ENCODE assay signal across 8 cellular contexts in genomic region chr15:22744734-22745466, GRCh38. TPM values are rescaled to one million over a fixed set of nuclear protein-coding genes. Genes with fewer than 3 reads are reported as not detected.
DNase-seq lines count a peak whose midpoint lies in the region; ATAC-seq, FAIRE-seq and TF ChIP-seq lines count a peak whose summit lies in the region.
"Not testable (repeated sequence)": the region's sequence is repeated elsewhere in the genome, so short reads cannot be mapped to it uniquely, and the experiment has no call there.

No MANE protein-coding gene starts in this region.

- not testable (repeated sequence) for BruUV-seq in K562 (replicated peaks; lab: Mats Ljungman, UMichigan); HepG2 (replicated peaks; lab: Mats Ljungman, UMichigan)

- TF ChIP-seq CTCF in RWPE2 (IDR thresholded peaks at IDR 0.05; ENCODE audit: poor library complexity, severe bottlenecking); K562 (IDR thresholded peaks at IDR 0.05 in 2 of 3, conservative IDR thresholded peaks at IDR 0.05 in 1 of 3; ENCODE audit: insufficient read depth in 2 of 3, low read depth in 1 of 3, low read length in 3 of 3); HepG2 (CRISPR knock-in tag; IDR thresholded peaks at IDR 0.05): not testable (repeated sequence)

- not testable (repeated sequence) for H3K4me3 ChIP-seq in ACC112 (ENCODE audit: low read depth, low read length); RWPE2 (ENCODE audit: severe bottlenecking); K562; HepG2 (replicated peaks in 1 of 3; ENCODE audit: insufficient read depth in 1 of 3, low read depth in 2 of 3, low read length in 3 of 3)

- H2AFZ ChIP-seq in ACC112 (ENCODE audit: low read length, unreplicated experiment) (peak overlapping the region; percentile 68), K562 (ENCODE audit: low read depth, low read length) (peak overlapping the region; percentile 80)
- H2AFZ ChIP-seq in HepG2 (ENCODE audit: low read length) = not testable (repeated sequence)

- TF ChIP-seq RAD21 in K562 (CRISPR knock-in tag; conservative IDR thresholded peaks at IDR 0.05 in 1 of 2, IDR thresholded peaks at IDR 0.05 in 1 of 2); HepG2 (CRISPR knock-in tag; IDR thresholded peaks at IDR 0.05): not testable (repeated sequence)

- not testable (repeated sequence) for TF ChIP-seq EP300 in K562 (IDR thresholded peaks at IDR 0.05; ENCODE audit: low read length); HepG2 (IDR thresholded peaks at IDR 0.05; ENCODE audit: low read depth in 2 of 2, low read length in 2 of 2); HepG2 (CRISPR knock-in tag; IDR thresholded peaks at IDR 0.05; ENCODE audit: borderline replicate concordance)

- in situ Hi-C loops in K562 (cut with MboI); HepG2 (cut with HindIII; ENCODE audit: extremely low pct_ligation_motif_present, low pct_unique_long_range_greater_than_20kb): not testable (repeated sequence)

- H3K9me3 Mint-ChIP-seq in activated T-cell treated with anti-CD3 and anti-CD28 coated beads, Interleukin-2, amount 50 U/mL, for 72 hours = not testable (repeated sequence)

- H3K9me3 ChIP-seq in RWPE2 (ENCODE audit: severe bottlenecking); K562 (replicated peaks; ENCODE audit: control insufficient read depth, insufficient read depth, low read depth, low read length); HepG2 (ENCODE audit: low read length): not testable (repeated sequence)

- H3K27ac Mint-ChIP-seq in activated T-cell treated with anti-CD3 and anti-CD28 coated beads, Interleukin-2, amount 50 U/mL, for 72 hours = not testable (repeated sequence)

- CTCF ChIA-PET in K562 (lab: Yijun Ruan, JAX; ENCODE audit: low intra/inter-chr PET ratio); HepG2 (lab: Yijun Ruan, JAX; ENCODE audit: low intra/inter-chr PET ratio, low total read pairs): not testable (repeated sequence)

- H3K79me2 ChIP-seq in ACC112 (ENCODE audit: control insufficient read depth, insufficient read depth, low read length, unreplicated experiment); K562 (ENCODE audit: control insufficient read depth, insufficient read depth, low read length); HepG2 (ENCODE audit: insufficient read depth, low read length): not testable (repeated sequence)

- H3K27ac ChIP-seq in ACC112 (ENCODE audit: low read depth, low read length) (peak overlapping the region; percentile 45; the same call in 1 of the 2 replicates), RWPE2 (ENCODE audit: poor library complexity, severe bottlenecking) (peak overlapping the region; percentile 57), epithelial cell of prostate (peak overlapping the region; percentile 76)
- not testable (repeated sequence) for H3K27ac ChIP-seq in K562 (ENCODE audit: extremely low read depth, low read depth, low read length); HepG2 (ENCODE audit: extremely low read length, insufficient read depth, low read length)

- H3K27me3 ChIP-seq in ACC112 (ENCODE audit: insufficient read depth, low read length); RWPE2 (ENCODE audit: insufficient read depth, poor library complexity, severe bottlenecking); K562 (ENCODE audit: control insufficient read depth in 2 of 2, insufficient read depth in 2 of 2, low read length in 2 of 2); HepG2 (ENCODE audit: control insufficient read depth in 1 of 2, insufficient read depth in 2 of 2, low read length in 2 of 2): not testable (repeated sequence)

- H3K36me3 Mint-ChIP-seq in activated T-cell treated with anti-CD3 and anti-CD28 coated beads, Interleukin-2, amount 50 U/mL, for 72 hours (ENCODE audit: insufficient read depth in 2 of 2) = not testable (repeated sequence)

- H4K20me1 ChIP-seq in K562 (replicated peaks; ENCODE audit: control insufficient read depth, insufficient read depth, low read length); HepG2 (ENCODE audit: insufficient read depth, low read length): not testable (repeated sequence)

- 10% methylated on average over 4 of the region's 13 CpGs for WGBS in K562 (ENCODE audit: insufficient coverage, low coverage, missing lambda C conversion rate)
- WGBS in HepG2 (ENCODE audit: low lambda C conversion rate) = 44% methylated on average over 7 of the region's 13 CpGs

- ATAC-seq in RWPE2 (ENCODE audit: low read depth) (peak; percentile 85), K562 (peak; percentile 93), HepG2 (peak; percentile 74)
- ATAC-seq in activated T-cell treated with anti-CD3 and anti-CD28 coated beads, Interleukin-2, amount 50 U/mL, for 72 hours (replicated peaks in 1 of 2) = peak; percentile 65 to 79
- ATAC-seq in stimulated activated naive CD8-positive, alpha-beta T cell treated with anti-CD3 and anti-CD28 coated beads, Interleukin-15, Interleukin-2, amounts not matched to agents 100 U/mL and 50 U/mL, for 24 hours = peak; percentile 57

- H3K4me3 Mint-ChIP-seq in activated T-cell treated with anti-CD3 and anti-CD28 coated beads, Interleukin-2, amount 50 U/mL, for 72 hours = peak overlapping the region; percentile 7 to 10

- TF ChIP-seq POLR2A in K562 (conservative IDR thresholded peaks at IDR 0.05); HepG2 (IDR thresholded peaks at IDR 0.05; ENCODE audit: insufficient read depth in 1 of 2, low read depth in 2 of 2, low read length in 2 of 2): not testable (repeated sequence)

- H3K9ac ChIP-seq in K562 (ENCODE audit: insufficient read depth in 1 of 2, low read depth in 2 of 2, low read length in 2 of 2); HepG2 (ENCODE audit: insufficient read depth, low read depth, low read length): not testable (repeated sequence)

- peaks cover 13% of the 10 kb centered on the region for H3K4me1 Mint-ChIP-seq in activated T-cell treated with anti-CD3 and anti-CD28 coated beads, Interleukin-2, amount 50 U/mL, for 72 hours (ENCODE audit: low read depth)

- intact Hi-C loops in K562 (cut with micrococcal nuclease); HepG2 (cut with micrococcal nuclease; ENCODE audit: unreplicated experiment): not testable (repeated sequence)

- H3K4me1 ChIP-seq in ACC112 (ENCODE audit: control insufficient read depth, insufficient read depth, low read length, unreplicated experiment); RWPE2 (ENCODE audit: insufficient read depth, poor library complexity, severe bottlenecking); K562 (replicated peaks in 1 of 2; ENCODE audit: control insufficient read depth in 2 of 2, insufficient read depth in 2 of 2, low read length in 2 of 2); HepG2 (ENCODE audit: insufficient read depth, low read length): not testable (repeated sequence)

- POLR2A ChIA-PET in K562 (lab: Yijun Ruan, JAX); HepG2 (lab: Yijun Ruan, JAX): not testable (repeated sequence)

- FAIRE-seq in K562 (lab: Jason Lieb, UNC); HepG2 (lab: Jason Lieb, UNC): not testable (repeated sequence)

- H3K9me1 ChIP-seq in K562 (ENCODE audit: control insufficient read depth, insufficient read depth, low read length) = not testable (repeated sequence)

- peaks cover 12% of the 10 kb centered on the region for H3K27me3 Mint-ChIP-seq in activated T-cell treated with anti-CD3 and anti-CD28 coated beads, Interleukin-2, amount 50 U/mL, for 72 hours (ENCODE audit: low read depth)

- peak overlapping the region; percentile 37 for H3K4me2 ChIP-seq in K562 (ENCODE audit: insufficient read depth, low read length)
- not testable (repeated sequence) for H3K4me2 ChIP-seq in HepG2 (ENCODE audit: low read depth, low read length)

- DNase-seq in HT1080 (ENCODE audit: low read depth) (peak; percentile 40), K562 (ENCODE audit: extremely low read depth in 1 of 4, low spot score in 3 of 4) (peak in 1 of 4 experiments; percentile 4)
- not testable (repeated sequence) for DNase-seq in RWPE2 (ENCODE audit: low spot score); activated T-cell treated with anti-CD3 and anti-CD28 coated beads, Interleukin-2, amount 50 U/mL, for 72 hours; epithelial cell of prostate (ENCODE audit: low read depth, low spot score); HepG2 (ENCODE audit: low spot score); stimulated activated naive CD8-positive, alpha-beta T cell treated with anti-CD3 and anti-CD28 coated beads, Interleukin-15, Interleukin-2, amounts not matched to agents 100 U/mL and 50 U/mL, for 24 hours

- H3K36me3 ChIP-seq in ACC112 (ENCODE audit: insufficient read depth, low read length); RWPE2 (ENCODE audit: low read depth); K562 (ENCODE audit: control insufficient read depth, insufficient read depth, low read length); HepG2 (replicated peaks in 1 of 2; ENCODE audit: control insufficient read depth in 1 of 2, insufficient read depth in 2 of 2, low read length in 2 of 2): not testable (repeated sequence)

RNA-seq across cellular contexts. Expression of gene NIPA1, which starts 41.5 kb away (rescaled TPM):
- total RNA-seq in HT1080 (2014; rRNA removed; shearing (Covaris generic)) = 14.1 and 17.3 TPM in 2 replicates
- 14.5 and 17.2 TPM in 2 replicates for polyA plus RNA-seq in HT1080 (2015; cell fraction: cytosol; rRNA removed)
- 17.0 and 18.7 TPM in 2 replicates for polyA plus RNA-seq in HT1080 (2015; cell fraction: nucleus; rRNA removed)
- 10 to 100 TPM; 16.2 to 18.8 TPM for total RNA-seq in activated T-cell treated with anti-CD3 and anti-CD28 coated beads, Interleukin-2, amount 50 U/mL, for 72 hours
- total RNA-seq in K562 (2011; cell fraction: chromatin; rRNA removed; ENCODE audit: low replicate concordance) = 31.7 and 51.8 TPM in 2 replicates
- 25.7 and 35.3 TPM in 2 replicates for total RNA-seq in K562 (2011; cell fraction: nucleolus; rRNA removed)
- total RNA-seq in K562 (2011; cell fraction: nucleoplasm; rRNA removed) = 44.9 and 73.9 TPM in 2 replicates
- total RNA-seq in K562 (2014; rRNA removed) (10.5 and 12.3 TPM in 2 replicates), K562 (2014; rRNA removed; fragmentation: Illumina TruSeq; extraction: Trizol) (12.0 and 12.4 TPM in 2 replicates), K562 (2015; rRNA removed; fragmentation: Illumina TruSeq; extraction: Trizol) (11.6 and 12.3 TPM in 2 replicates), K562 (2021) (20.9 and 21.0 TPM in 2 replicates), HepG2 (2016; rRNA removed; fragmentation: Illumina TruSeq; extraction: Trizol) (13.2 and 14.8 TPM in 2 replicates)
- polyA plus RNA-seq in K562 (2011; rRNA removed) (25.7 and 28.5 TPM in 2 replicates), K562 (2014; fragmentation: Illumina TruSeq; extraction: Trizol) (13.3 and 14.9 TPM in 2 replicates), K562 (2014; fragmentation: Nextera tagmentation; extraction: Ambion mirVana) (1 to 10 TPM; 3.1 to 4.4 TPM), K562 (2014; rRNA removed) (11.0 and 12.9 TPM in 2 replicates), HepG2 (2011; rRNA removed) (16.8 and 19.6 TPM in 2 replicates)
- polyA plus RNA-seq in K562 (2011; cell fraction: cytosol; rRNA removed) = 19.7 and 21.7 TPM in 2 replicates
- polyA plus RNA-seq in K562 (2011; cell fraction: nucleus; rRNA removed) = 36.0 and 38.2 TPM in 2 replicates
- 12.3 and 13.2 TPM in 2 replicates for polyA plus RNA-seq in K562 (2012)
- polyA minus RNA-seq in K562 (2011; rRNA and poly(A)+ RNA removed) = 47.9 and 56.1 TPM in 2 replicates
- 18.1 and 24.3 TPM in 2 replicates for polyA minus RNA-seq in K562 (2011; cell fraction: cytosol; rRNA and poly(A)+ RNA removed)
- 15.8 and 19.2 TPM in 2 replicates for polyA minus RNA-seq in K562 (2011; cell fraction: nucleus; rRNA and poly(A)+ RNA removed)
- total RNA-seq in HepG2 (2016; cell fraction: cytosol; rRNA removed; fragmentation: Illumina TruSeq; extraction: Trizol; ENCODE audit: low read depth) = 6.1 and 6.3 TPM in 2 replicates
- total RNA-seq in HepG2 (2016; cell fraction: insoluble cytoplasmic fraction; rRNA removed; fragmentation: Illumina TruSeq; extraction: Trizol) = 12.8 and 13.6 TPM in 2 replicates
- 12.4 and 12.9 TPM in 2 replicates for total RNA-seq in HepG2 (2016; cell fraction: membrane; rRNA removed; fragmentation: Illumina TruSeq; extraction: Trizol)
- total RNA-seq in HepG2 (2016; cell fraction: nucleus; rRNA removed; fragmentation: Illumina TruSeq; extraction: Trizol) = 18.9 and 19.6 TPM in 2 replicates
- polyA plus RNA-seq in HepG2 (2011; cell fraction: cytosol; rRNA removed) = 13.8 and 15.9 TPM in 2 replicates
- polyA plus RNA-seq in HepG2 (2011; cell fraction: nucleus; rRNA removed) = 22.9 and 26.6 TPM in 2 replicates
- polyA plus RNA-seq in HepG2 (2012) = 15.7 and 17.2 TPM in 2 replicates
- 4.9 and 5.5 TPM in 2 replicates for polyA plus RNA-seq in HepG2 (2016; cell fraction: cytosol; fragmentation: Illumina TruSeq; extraction: Trizol; ENCODE audit: low read depth)
- 8.6 and 9.4 TPM in 2 replicates for polyA plus RNA-seq in HepG2 (2016; cell fraction: insoluble cytoplasmic fraction; fragmentation: Illumina TruSeq; extraction: Trizol; ENCODE audit: low read depth)
- polyA plus RNA-seq in HepG2 (2016; cell fraction: membrane; fragmentation: Illumina TruSeq; extraction: Trizol; ENCODE audit: low read depth) = 7.3 and 7.7 TPM in 2 replicates
- 20.9 and 22.7 TPM in 2 replicates for polyA plus RNA-seq in HepG2 (2016; cell fraction: nucleus; fragmentation: Illumina TruSeq; extraction: Trizol; ENCODE audit: insufficient read depth, low read depth)
- polyA minus RNA-seq in HepG2 (2011; rRNA and poly(A)+ RNA removed; ENCODE audit: low replicate concordance) = 96.0 and 153 TPM in 2 replicates
- polyA minus RNA-seq in HepG2 (2011; cell fraction: cytosol; rRNA and poly(A)+ RNA removed) = 25.6 and 27.9 TPM in 2 replicates
- 19.3 and 24.1 TPM in 2 replicates for polyA minus RNA-seq in HepG2 (2011; cell fraction: nucleus; rRNA and poly(A)+ RNA removed)
